In the genomic region with DNA sequence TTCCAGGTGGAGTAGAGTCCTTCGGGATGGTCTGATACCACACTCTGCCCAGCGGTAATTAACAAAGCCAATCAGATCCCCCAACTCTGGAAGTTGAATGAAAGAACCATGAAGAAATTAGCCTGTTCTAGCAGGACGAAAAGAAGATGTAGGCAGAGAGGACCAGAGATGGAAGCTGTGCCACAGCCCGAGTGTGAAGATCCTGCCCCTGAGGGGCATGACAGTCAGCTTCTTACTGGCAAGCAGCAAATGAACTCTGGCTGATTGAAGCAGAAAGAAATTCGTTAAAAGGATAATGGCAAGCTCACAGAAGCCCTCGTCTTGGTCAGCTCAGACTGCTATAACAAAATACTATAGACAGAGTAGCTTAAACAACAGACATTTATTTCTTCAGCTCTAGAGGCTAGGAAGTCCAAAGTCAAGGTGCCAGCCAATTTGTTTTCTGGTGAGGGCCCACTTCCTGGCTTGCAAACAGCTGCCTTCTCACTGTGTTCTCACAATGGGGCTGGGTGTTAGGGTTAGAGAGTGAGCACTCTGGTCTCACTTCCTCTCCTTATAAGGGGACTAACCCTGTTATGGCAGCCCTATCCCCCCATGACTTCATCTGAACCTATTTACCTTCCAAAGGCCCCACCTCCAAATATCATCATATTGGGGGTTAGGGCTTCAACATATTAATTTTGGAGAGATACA, we compare ENCODE assay signal across 18 cellular contexts.
A peak's percentile ranks its signal among the peaks of the same experiment; 100 is the strongest.
DNase-seq lines count a peak whose midpoint lies in the region; ATAC-seq and TF ChIP-seq lines count a peak whose summit lies in the region.
"Had no signal": no experiment of that assay in that cellular context is flagged by ENCODE, and none has a peak within 500 bp of the region (broad histone marks: within the 10 kb centered on the region; RNA-seq: fewer than 3 reads in every experiment).

No MANE protein-coding gene starts in this region.

- no peaks in the 10 kb centered on the region for H3K9me2 ChIP-seq in GM23338 (ENCODE audit: insufficient read depth)

- no peaks in the 10 kb centered on the region for H3K4me1 Mint-ChIP-seq in GM23338
- no peaks in the 10 kb centered on the region for H3K4me1 Mint-ChIP-seq in effector memory CD8-positive, alpha-beta T cell (ENCODE audit: low read depth in 2 of 2)
- peaks cover 7 to 10% of the 10 kb centered on the region in 2 donors for H3K4me1 Mint-ChIP-seq in natural killer cell treated with Interleukin-12 subunit alpha and Interleukin-12 subunit beta and Interleukin-15 and Interleukin-18, amount 100 ng/mL, for 72 hours (ENCODE audit: low read depth in 2 of 2)
- H3K4me1 Mint-ChIP-seq in activated naive CD4-positive, alpha-beta T cell treated with anti-CD3 and anti-CD28 coated beads, Interleukin-2, amount 10 ng/mL, durations not matched to agents 7 days and 5 days, result no peaks in the 10 kb centered on the region
- H3K4me1 Mint-ChIP-seq in activated CD4-positive, alpha-beta memory T cell treated with anti-CD3 and anti-CD28 coated beads, Interleukin-2, amount 10 ng/mL, durations not matched to agents 7 days and 5 days, result no peaks in the 10 kb centered on the region
- H3K4me1 Mint-ChIP-seq: CD4-positive, CD25-positive, alpha-beta regulatory T cell had no signal

- DNase-seq in GM23338 (ENCODE audit: low spot score), result no peak
- no peak for DNase-seq in effector memory CD8-positive, alpha-beta T cell
- DNase-seq in natural killer cell treated with Interleukin-12 subunit alpha and Interleukin-12 subunit beta and Interleukin-15 and Interleukin-18, amount 100 ng/mL, for 72 hours (ENCODE audit: low spot score), result no peak
- no peak for DNase-seq in activated naive CD4-positive, alpha-beta T cell treated with anti-CD3 and anti-CD28 coated beads, Interleukin-2, amount 10 ng/mL, durations not matched to agents 7 days and 5 days
- DNase-seq in activated CD4-positive, alpha-beta memory T cell treated with anti-CD3 and anti-CD28 coated beads, Interleukin-2, amount 10 ng/mL, durations not matched to agents 7 days and 5 days, result no peak
- no peak for DNase-seq in NCI-H1694 treated with DMSO at 0.1 percent for 48 hours (lab: John Stamatoyannopoulos, UW)
- DNase-seq: C1 segment of cervical spinal cord; CD4-positive, CD25-positive, alpha-beta regulatory T cell; CD8-positive, alpha-beta T cell; DMS 273 treated with DMSO at 0.1 percent for 48 hours; DMS79; EL; GDM1; GOT3; HFFc6 had no signal

- no peak overlapping the region for H3K4me3 Mint-ChIP-seq in GM23338
- H3K4me3 Mint-ChIP-seq in effector memory CD8-positive, alpha-beta T cell, result no peak overlapping the region
- no peak overlapping the region for H3K4me3 Mint-ChIP-seq in natural killer cell treated with Interleukin-12 subunit alpha and Interleukin-12 subunit beta and Interleukin-15 and Interleukin-18, amount 100 ng/mL, for 72 hours
- no peak overlapping the region for H3K4me3 Mint-ChIP-seq in activated naive CD4-positive, alpha-beta T cell treated with anti-CD3 and anti-CD28 coated beads, Interleukin-2, amount 10 ng/mL, durations not matched to agents 7 days and 5 days
- no peak overlapping the region for H3K4me3 Mint-ChIP-seq in activated CD4-positive, alpha-beta memory T cell treated with anti-CD3 and anti-CD28 coated beads, Interleukin-2, amount 10 ng/mL, durations not matched to agents 7 days and 5 days
- H3K4me3 Mint-ChIP-seq: CD4-positive, CD25-positive, alpha-beta regulatory T cell; CD8-positive, alpha-beta T cell; HFFc6 had no signal

- CTCF ChIA-PET in activated naive CD4-positive, alpha-beta T cell treated with anti-CD3 and anti-CD28 coated beads, Interleukin-2, amount 10 ng/mL, durations not matched to agents 7 days and 5 days (lab: Charles Lee), result no interaction called here
- CTCF ChIA-PET in activated CD4-positive, alpha-beta memory T cell treated with anti-CD3 and anti-CD28 coated beads, Interleukin-2, amount 10 ng/mL, durations not matched to agents 7 days and 5 days (lab: Charles Lee), result interaction anchor here (0.9 kb wide), 1 partner anchor 80 kb away, joined by 4 read pairs; no protein-coding TSS in a partner anchor

- no peaks in the 10 kb centered on the region for H3K36me3 ChIP-seq in GM23338 (ENCODE audit: insufficient read depth)
- H3K36me3 ChIP-seq: HAP-1 had no signal

- no peak overlapping the region for H3K27ac Mint-ChIP-seq in GM23338
- no peak overlapping the region for H3K27ac Mint-ChIP-seq in effector memory CD8-positive, alpha-beta T cell
- H3K27ac Mint-ChIP-seq in natural killer cell treated with Interleukin-12 subunit alpha and Interleukin-12 subunit beta and Interleukin-15 and Interleukin-18, amount 100 ng/mL, for 72 hours, result no peak overlapping the region
- H3K27ac Mint-ChIP-seq in activated naive CD4-positive, alpha-beta T cell treated with anti-CD3 and anti-CD28 coated beads, Interleukin-2, amount 10 ng/mL, durations not matched to agents 7 days and 5 days, result no peak overlapping the region
- H3K27ac Mint-ChIP-seq in activated CD4-positive, alpha-beta memory T cell treated with anti-CD3 and anti-CD28 coated beads, Interleukin-2, amount 10 ng/mL, durations not matched to agents 7 days and 5 days, result no peak overlapping the region
- H3K27ac Mint-ChIP-seq: CD4-positive, CD25-positive, alpha-beta regulatory T cell; CD8-positive, alpha-beta T cell; HFFc6 had no signal

- H3K27me3 ChIP-seq in GM23338 (ENCODE audit: insufficient read depth), result no peaks in the 10 kb centered on the region

- POLR2A ChIA-PET in activated CD4-positive, alpha-beta memory T cell treated with anti-CD3 and anti-CD28 coated beads, Interleukin-2, amount 10 ng/mL, durations not matched to agents 7 days and 5 days (lab: Charles Lee), result no interaction called here

- peak overlapping the region; percentile 15; the same call in 1 of the 2 replicates for H3K27ac ChIP-seq in C4-2B
- no peak overlapping the region for H3K27ac ChIP-seq in GM23338 (ENCODE audit: low read depth)

- H3K4me1 ChIP-seq in GM23338 (ENCODE audit: insufficient read depth), result no peaks in the 10 kb centered on the region
- H3K4me1 ChIP-seq: HAP-1 had no signal

- no peak for TF ChIP-seq CTCF in C4-2B (conservative IDR thresholded peaks at IDR 0.05)
- TF ChIP-seq CTCF in GM23338 (conservative IDR thresholded peaks at IDR 0.05; ENCODE audit: low read depth in 2 of 2), result no peak

- no peaks in the 10 kb centered on the region for H3K79me2 ChIP-seq in GM23338 (replicated peaks; ENCODE audit: insufficient read depth)

- H3K4me3 ChIP-seq in GM23338, result no peak overlapping the region
- H3K4me3 ChIP-seq: GM12878, HAP-1 had no signal

- H3K4me2 ChIP-seq in GM23338, result no peak overlapping the region

- peak overlapping the region; percentile 80; the same call in 1 of the 2 replicates for H2AFZ ChIP-seq in GM23338

- no peaks in the 10 kb centered on the region for H3K36me3 Mint-ChIP-seq in GM23338 (ENCODE audit: low read depth)
- H3K36me3 Mint-ChIP-seq in effector memory CD8-positive, alpha-beta T cell (ENCODE audit: insufficient read depth), result no peaks in the 10 kb centered on the region
- H3K36me3 Mint-ChIP-seq in natural killer cell treated with Interleukin-12 subunit alpha and Interleukin-12 subunit beta and Interleukin-15 and Interleukin-18, amount 100 ng/mL, for 72 hours, result no peaks in the 10 kb centered on the region
- H3K36me3 Mint-ChIP-seq in activated naive CD4-positive, alpha-beta T cell treated with anti-CD3 and anti-CD28 coated beads, Interleukin-2, amount 10 ng/mL, durations not matched to agents 7 days and 5 days, result no peaks in the 10 kb centered on the region
- no peaks in the 10 kb centered on the region for H3K36me3 Mint-ChIP-seq in activated CD4-positive, alpha-beta memory T cell treated with anti-CD3 and anti-CD28 coated beads, Interleukin-2, amount 10 ng/mL, durations not matched to agents 7 days and 5 days (ENCODE audit: low read depth)
- H3K36me3 Mint-ChIP-seq: CD4-positive, CD25-positive, alpha-beta regulatory T cell; CD8-positive, alpha-beta T cell had no signal

- H3K9me3 Mint-ChIP-seq in GM23338, result no peaks in the 10 kb centered on the region
- H3K9me3 Mint-ChIP-seq in effector memory CD8-positive, alpha-beta T cell, result no peaks in the 10 kb centered on the region
- no peaks in the 10 kb centered on the region for H3K9me3 Mint-ChIP-seq in natural killer cell treated with Interleukin-12 subunit alpha and Interleukin-12 subunit beta and Interleukin-15 and Interleukin-18, amount 100 ng/mL, for 72 hours
- no peaks in the 10 kb centered on the region for H3K9me3 Mint-ChIP-seq in activated naive CD4-positive, alpha-beta T cell treated with anti-CD3 and anti-CD28 coated beads, Interleukin-2, amount 10 ng/mL, durations not matched to agents 7 days and 5 days
- no peaks in the 10 kb centered on the region for H3K9me3 Mint-ChIP-seq in activated CD4-positive, alpha-beta memory T cell treated with anti-CD3 and anti-CD28 coated beads, Interleukin-2, amount 10 ng/mL, durations not matched to agents 7 days and 5 days
- H3K9me3 Mint-ChIP-seq: CD8-positive, alpha-beta T cell had no signal

- H3K27me3 Mint-ChIP-seq in GM23338 (ENCODE audit: insufficient read depth, low read depth, poor library complexity), result peaks cover 4% of the 10 kb centered on the region
- peaks cover 5 to 33% of the 10 kb centered on the region in 2 donors for H3K27me3 Mint-ChIP-seq in effector memory CD8-positive, alpha-beta T cell
- peaks cover 3 to 13% of the 10 kb centered on the region in 2 donors for H3K27me3 Mint-ChIP-seq in natural killer cell treated with Interleukin-12 subunit alpha and Interleukin-12 subunit beta and Interleukin-15 and Interleukin-18, amount 100 ng/mL, for 72 hours
- peaks cover 3% of the 10 kb centered on the region for H3K27me3 Mint-ChIP-seq in activated naive CD4-positive, alpha-beta T cell treated with anti-CD3 and anti-CD28 coated beads, Interleukin-2, amount 10 ng/mL, durations not matched to agents 7 days and 5 days
- H3K27me3 Mint-ChIP-seq in activated CD4-positive, alpha-beta memory T cell treated with anti-CD3 and anti-CD28 coated beads, Interleukin-2, amount 10 ng/mL, durations not matched to agents 7 days and 5 days, result peaks cover 3% of the 10 kb centered on the region

- ATAC-seq in GM23338, result no peak
- peak; percentile 24 for ATAC-seq in effector memory CD8-positive, alpha-beta T cell (replicated peaks)
- ATAC-seq in natural killer cell treated with Interleukin-12 subunit alpha and Interleukin-12 subunit beta and Interleukin-15 and Interleukin-18, amount 100 ng/mL, for 72 hours, result peak; percentile 46 to 78
- ATAC-seq: CD8-positive, alpha-beta T cell; GM12878 had no signal

- no peaks in the 10 kb centered on the region for H3F3A ChIP-seq in GM23338 (replicated peaks; ENCODE audit: low read depth)

- no peaks in the 10 kb centered on the region for H4K20me1 ChIP-seq in GM23338 (replicated peaks; ENCODE audit: insufficient read depth)

TF ChIP-seq in GM23338, 12 proteins besides CTCF, POLR2A, EP300 and RAD21 (continues in another document):
- no peak for TF ChIP-seq STAT1 (IDR thresholded peaks at IDR 0.05; ENCODE audit: unreplicated experiment)
- TF ChIP-seq POLR2AphosphoS5 (IDR thresholded peaks at IDR 0.05; ENCODE audit: low read depth), result no peak
